Comparison of ENCODE assay signal across 40 cellular contexts in genomic region chr20:47080365-47080764, GRCh38.
"Had no signal": no experiment of that assay in that cellular context is flagged by ENCODE, and none has a peak within 500 bp of the region (broad histone marks: within the 10 kb centered on the region; RNA-seq: fewer than 3 reads in every experiment).

No MANE protein-coding gene starts in this region.

- H3K4me1 Mint-ChIP-seq: activated naive CD4-positive, alpha-beta T cell treated with anti-CD3 and anti-CD28 coated beads, Interleukin-2, amount 10 ng/mL, durations not matched to agents 7 days and 5 days; activated naive CD4-positive, alpha-beta T cell treated with anti-CD3 and anti-CD28 coated beads, Interleukin-2, amount 50 U/mL, for 24 hours; activated naive CD8-positive, alpha-beta T cell treated with anti-CD3 and anti-CD28 coated beads for 36 hours; activated naive CD8-positive, alpha-beta T cell treated with anti-CD3 and anti-CD28 coated beads, Interleukin-2, amount 10 ng/mL, durations not matched to agents 7 days and 5 days; activated naive CD8-positive, alpha-beta T cell treated with anti-CD3 and anti-CD28 coated beads, Interleukin-2, amount 50 U/mL, for 24 hours; activated T-helper 17 cell treated with anti-CD3 and anti-CD28 coated beads, Interleukin-2, amount 50 U/mL, for 72 hours; brain; central memory CD8-positive, alpha-beta T cell had no signal

- FAIRE-seq: astrocyte, bronchial epithelial cell had no signal

- H3K4me3 Mint-ChIP-seq: activated naive CD4-positive, alpha-beta T cell treated with anti-CD3 and anti-CD28 coated beads for 36 hours; activated naive CD4-positive, alpha-beta T cell treated with anti-CD3 and anti-CD28 coated beads, Interleukin-2, amount 10 ng/mL, durations not matched to agents 7 days and 5 days; activated naive CD4-positive, alpha-beta T cell treated with anti-CD3 and anti-CD28 coated beads, Interleukin-2, amount 50 U/mL, for 24 hours; activated naive CD8-positive, alpha-beta T cell; activated naive CD8-positive, alpha-beta T cell treated with anti-CD3 and anti-CD28 coated beads for 36 hours; activated naive CD8-positive, alpha-beta T cell treated with anti-CD3 and anti-CD28 coated beads, Interleukin-2, amount 10 ng/mL, durations not matched to agents 7 days and 5 days; activated naive CD8-positive, alpha-beta T cell treated with anti-CD3 and anti-CD28 coated beads, Interleukin-2, amount 50 U/mL, for 24 hours; activated T-cell treated with anti-CD3 and anti-CD28 coated beads, Interleukin-2, amount 50 U/mL, for 24 hours; activated T-cell treated with anti-CD3 and anti-CD28 coated beads, Interleukin-2, amount 50 U/mL, for 4 hours; activated T-cell treated with anti-CD3 and anti-CD28 coated beads, Interleukin-2, amount 50 U/mL, for 72 hours; activated T-helper 1 cell treated with anti-CD3 and anti-CD28 coated beads, Interleukin-12 subunit alpha, Interleukin-12 subunit beta, Interleukin-2, Interleukin-4 antibody, amounts not matched to agents 30 ng/mL and 10 ng/mL and 1 ng/mL, durations not matched to agents 14 hours and 24 hours and 36 hours; activated T-helper 17 cell treated with anti-CD3 and anti-CD28 coated beads, Interleukin-2, amount 50 U/mL, for 72 hours; brain; central memory CD8-positive, alpha-beta T cell had no signal

- H3K4me1 ChIP-seq: adrenal gland, ascending aorta, body of pancreas, breast epithelium had no signal

- H3K27me3 ChIP-seq: adrenal gland, ascending aorta, body of pancreas, brain microvascular endothelial cell, breast epithelium, cardiac muscle cell had no signal

- H3K27ac ChIP-seq: adrenal gland, ascending aorta, body of pancreas, brain microvascular endothelial cell, breast epithelium, cardiac muscle cell had no signal

- DNase-seq: activated effector memory CD4-positive, alpha-beta T cell treated with anti-CD3 and anti-CD28 coated beads, Interleukin-2, amount 50 U/mL, for 16 hours; activated effector memory CD4-positive, alpha-beta T cell treated with Interleukin-2 at 50 U/mL for 16 hours; activated gamma-delta T cell; activated gamma-delta T cell treated with Interleukin-2 at 50 U/mL for 16 hours; activated naive CD4-positive, alpha-beta T cell; activated naive CD4-positive, alpha-beta T cell treated with anti-CD3 and anti-CD28 coated beads for 36 hours; activated naive CD4-positive, alpha-beta T cell treated with anti-CD3 and anti-CD28 coated beads, Interleukin-2, amount 10 ng/mL, durations not matched to agents 7 days and 5 days; activated naive CD4-positive, alpha-beta T cell treated with anti-CD3 and anti-CD28 coated beads, Interleukin-2, amount 50 U/mL, for 16 hours; activated naive CD4-positive, alpha-beta T cell treated with Interleukin-2 at 50 U/mL for 16 hours; activated naive CD8-positive, alpha-beta T cell treated with anti-CD3 and anti-CD28 coated beads for 36 hours; activated naive CD8-positive, alpha-beta T cell treated with anti-CD3 and anti-CD28 coated beads, Interleukin-2, amount 10 ng/mL, durations not matched to agents 7 days and 5 days; activated naive CD8-positive, alpha-beta T cell treated with anti-CD3 and anti-CD28 coated beads, Interleukin-2, amount 50 U/mL, for 24 hours; activated T-cell treated with anti-CD3 and anti-CD28 coated beads, Interleukin-2, amount 50 U/mL, for 1 hour; activated T-cell treated with anti-CD3 and anti-CD28 coated beads, Interleukin-2, amount 50 U/mL, for 24 hours; activated T-cell treated with anti-CD3 and anti-CD28 coated beads, Interleukin-2, amount 50 U/mL, for 4 hours; activated T-cell treated with anti-CD3 and anti-CD28 coated beads, Interleukin-2, amount 50 U/mL, for 48 hours; activated T-cell treated with anti-CD3 and anti-CD28 coated beads, Interleukin-2, amount 50 U/mL, for 72 hours; adrenal gland; amniotic stem cell; amygdala; anterior cingulate cortex; aorta; body of pancreas; brain microvascular endothelial cell; caudate nucleus; central memory CD4-positive, alpha-beta T cell; cerebellar nuclear complex had no signal

- H3K36me3 ChIP-seq: adrenal gland, ascending aorta, brain microvascular endothelial cell, cardiac muscle cell had no signal

- H3K9me3 Mint-ChIP-seq: activated T-helper 17 cell treated with anti-CD3 and anti-CD28 coated beads, Interleukin-2, amount 50 U/mL, for 72 hours had no signal

- H3K36me3 Mint-ChIP-seq: activated naive CD4-positive, alpha-beta T cell treated with anti-CD3 and anti-CD28 coated beads, Interleukin-2, amount 10 ng/mL, durations not matched to agents 7 days and 5 days; activated naive CD4-positive, alpha-beta T cell treated with anti-CD3 and anti-CD28 coated beads, Interleukin-2, amount 50 U/mL, for 24 hours; activated naive CD4-positive, alpha-beta T cell treated with anti-CD3 and anti-CD28 coated beads, Interleukin-2, amount 50 U/mL, for 72 hours; activated naive CD8-positive, alpha-beta T cell; activated naive CD8-positive, alpha-beta T cell treated with anti-CD3 and anti-CD28 coated beads for 36 hours; activated naive CD8-positive, alpha-beta T cell treated with anti-CD3 and anti-CD28 coated beads, Interleukin-2, amount 10 ng/mL, durations not matched to agents 7 days and 5 days had no signal

- H3K4me3 ChIP-seq: adrenal gland, ascending aorta, body of pancreas, breast epithelium, cardiac muscle cell had no signal

- H3K9me3 ChIP-seq: adrenal gland, body of pancreas had no signal

- ATAC-seq: activated naive CD4-positive, alpha-beta T cell treated with anti-CD3 and anti-CD28 coated beads, Interleukin-2, amount 50 U/mL, for 72 hours; activated naive CD8-positive, alpha-beta T cell treated with anti-CD3 and anti-CD28 coated beads, Interleukin-2, amount 50 U/mL, for 24 hours; activated T-cell treated with anti-CD3 and anti-CD28 coated beads, Interleukin-2, amount 50 U/mL, for 4 hours; activated T-cell treated with anti-CD3 and anti-CD28 coated beads, Interleukin-2, amount 50 U/mL, for 72 hours; activated T-helper 17 cell treated with anti-CD3 and anti-CD28 coated beads, Interleukin-2, amount 50 U/mL, for 72 hours; body of pancreas had no signal

- H3K27me3 Mint-ChIP-seq: brain had no signal

- H3K27ac Mint-ChIP-seq: activated naive CD4-positive, alpha-beta T cell treated with anti-CD3 and anti-CD28 coated beads for 36 hours; activated naive CD4-positive, alpha-beta T cell treated with anti-CD3 and anti-CD28 coated beads, Interleukin-2, amount 10 ng/mL, durations not matched to agents 7 days and 5 days; activated naive CD4-positive, alpha-beta T cell treated with anti-CD3 and anti-CD28 coated beads, Interleukin-2, amount 50 U/mL, for 24 hours; activated naive CD4-positive, alpha-beta T cell treated with anti-CD3 and anti-CD28 coated beads, Interleukin-2, amount 50 U/mL, for 72 hours; activated naive CD8-positive, alpha-beta T cell; activated naive CD8-positive, alpha-beta T cell treated with anti-CD3 and anti-CD28 coated beads for 36 hours; activated naive CD8-positive, alpha-beta T cell treated with anti-CD3 and anti-CD28 coated beads, Interleukin-2, amount 10 ng/mL, durations not matched to agents 7 days and 5 days; activated naive CD8-positive, alpha-beta T cell treated with anti-CD3 and anti-CD28 coated beads, Interleukin-2, amount 50 U/mL, for 24 hours; activated T-cell treated with anti-CD3 and anti-CD28 coated beads, Interleukin-2, amount 50 U/mL, for 24 hours; activated T-cell treated with anti-CD3 and anti-CD28 coated beads, Interleukin-2, amount 50 U/mL, for 72 hours; activated T-helper 1 cell treated with anti-CD3 and anti-CD28 coated beads, Interleukin-12 subunit alpha, Interleukin-12 subunit beta, Interleukin-2, Interleukin-4 antibody, amounts not matched to agents 30 ng/mL and 10 ng/mL and 1 ng/mL, durations not matched to agents 14 hours and 24 hours and 36 hours; activated T-helper 17 cell treated with anti-CD3 and anti-CD28 coated beads, Interleukin-2, amount 50 U/mL, for 72 hours; activated T-helper 2 cell treated with anti-CD3 and anti-CD28 coated beads, Interferon-gamma antibody, Interleukin-2, Interleukin-4, amounts not matched to agents 10 μg/mL and 5 μg/mL and 100 μg/mL, durations not matched to agents 14 hours and 24 hours and 36 hours; brain had no signal
